Comparison of ENCODE assay signal across 10 cellular contexts in the genomic region with DNA sequence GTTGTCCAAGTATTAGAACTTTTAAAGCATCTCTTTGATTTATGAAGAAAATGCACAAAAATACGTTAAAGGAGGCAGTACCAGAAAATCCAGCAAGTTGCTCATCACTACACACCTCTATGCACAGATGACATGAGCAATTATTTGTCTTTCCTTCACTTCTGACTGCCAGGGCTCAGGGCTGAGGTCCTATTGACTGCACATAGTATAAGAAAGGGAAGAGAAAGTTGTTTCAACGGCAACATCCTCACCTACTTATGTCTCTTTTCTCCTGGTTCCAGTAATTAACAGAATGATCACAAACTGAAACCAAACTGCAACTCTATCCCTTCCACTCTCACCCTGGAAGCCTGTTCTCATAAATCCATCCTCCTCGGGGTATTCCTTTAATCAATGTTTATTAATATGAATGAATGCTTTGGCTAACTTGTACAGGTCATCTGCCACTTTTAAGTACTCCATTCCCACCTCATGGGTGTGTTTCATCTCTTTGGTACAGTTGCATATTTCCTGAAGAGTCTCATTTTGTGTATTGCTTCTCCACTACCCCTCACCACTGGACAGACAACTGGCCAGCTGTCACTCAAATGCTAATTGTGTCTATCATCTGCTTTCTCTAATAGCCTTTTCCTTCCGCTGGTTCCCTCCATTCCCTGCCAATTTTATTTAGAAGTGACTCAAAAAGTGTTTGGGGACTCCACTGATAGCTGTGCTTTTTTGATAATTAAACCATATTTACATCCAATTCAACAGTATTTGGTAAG. TPM values are rescaled to one million over a fixed set of nuclear protein-coding genes. Genes with fewer than 3 reads are reported as not detected.
DNase-seq lines count a peak whose midpoint lies in the region; ATAC-seq, FAIRE-seq and TF ChIP-seq lines count a peak whose summit lies in the region.
"Had no signal": no experiment of that assay in that cellular context is flagged by ENCODE, and none has a peak within 500 bp of the region (broad histone marks: within the 10 kb centered on the region; RNA-seq: fewer than 3 reads in every experiment).

No MANE protein-coding gene starts in this region.

- H3K9me3 ChIP-seq in AG04450 (ENCODE audit: control insufficient read depth, insufficient read depth, low read length) (no peaks in the 10 kb centered on the region), IMR-90 (ENCODE audit: control insufficient read depth, insufficient read depth, low read length) (no peaks in the 10 kb centered on the region), neural progenitor cell (ENCODE audit: low read depth) (no peaks in the 10 kb centered on the region)

- peaks cover 21 to 33% of the 10 kb centered on the region in 2 experiments for H3K79me1 ChIP-seq in IMR-90 (ENCODE audit: low read depth in 1 of 2, low read length in 2 of 2)

- H3K4me1 ChIP-seq in IMR-90 (ENCODE audit: control insufficient read depth, insufficient read depth, low read length) (peaks cover 27% of the 10 kb centered on the region), neural progenitor cell (no peaks in the 10 kb centered on the region)

- peak overlapping the region; percentile 35; the same call in 1 of the 2 replicates for H3K9ac ChIP-seq in IMR-90 (ENCODE audit: low read depth, low read length)
- H3K9ac ChIP-seq in neural progenitor cell: no peak overlapping the region

- H4K20me1 ChIP-seq in IMR-90 (ENCODE audit: insufficient read depth, low read length) (no peaks in the 10 kb centered on the region), neural progenitor cell (ENCODE audit: low read depth) (no peaks in the 10 kb centered on the region)

- H3K36me3 Mint-ChIP-seq in dendritic cell treated with granulocyte-macrophage colony-stimulating factor and Interleukin-4, amounts not matched to agents 40 ng/mL and 50 ng/mL, for 4 days (ENCODE audit: low read depth): no peaks in the 10 kb centered on the region
- H3K36me3 Mint-ChIP-seq in neural progenitor cell: peaks cover 2% of the 10 kb centered on the region

- peak overlapping the region; percentile 24 for H3K4me3 Mint-ChIP-seq in dendritic cell treated with granulocyte-macrophage colony-stimulating factor and Interleukin-4, amounts not matched to agents 40 ng/mL and 50 ng/mL, for 4 days
- no peak overlapping the region for H3K4me3 Mint-ChIP-seq in neural progenitor cell

- in situ Hi-C loops in IMR-90 (cut with MboI; ENCODE audit: low sequenced_read_pairs): no loop called here

- no peaks in the 10 kb centered on the region for H3F3A ChIP-seq in neural progenitor cell (ENCODE audit: low read depth)

- H2BK20ac ChIP-seq in IMR-90 (ENCODE audit: low read depth, low read length): peak overlapping the region; percentile 46; the same call in 1 of the 2 replicates

- CTCF ChIA-PET in AG04450 (lab: Charles Lee): interaction anchor here (1.9 kb wide), 1 partner anchor 36 kb away, joined by 4 read pairs; no protein-coding TSS in a partner anchor
- CTCF ChIA-PET in IMR-90 (lab: Yijun Ruan, JAX): no interaction called here

- no peaks in the 10 kb centered on the region for H3K79me2 ChIP-seq in neural progenitor cell (ENCODE audit: low read depth)

- no peaks in the 10 kb centered on the region for H3K27me3 Mint-ChIP-seq in dendritic cell treated with granulocyte-macrophage colony-stimulating factor and Interleukin-4, amounts not matched to agents 40 ng/mL and 50 ng/mL, for 4 days
- H3K27me3 Mint-ChIP-seq in neural progenitor cell (ENCODE audit: insufficient read depth, low read depth): no peaks in the 10 kb centered on the region

- peak overlapping the region; percentile 28 for H2BK5ac ChIP-seq in IMR-90 (ENCODE audit: low read depth, low read length, poor library complexity, severe bottlenecking)

- no TSS peak for BruUV-seq in IMR-90 (replicated peaks; lab: Mats Ljungman, UMichigan)

- H3K4ac ChIP-seq in IMR-90 (ENCODE audit: low read depth, low read length): peak overlapping the region; percentile 42

- POLR2A ChIA-PET in AG04450 (lab: Yijun Ruan, JAX) (no interaction called here), IMR-90 (lab: Charles Lee; ENCODE audit: unreplicated experiment) (no interaction called here)

- dilution Hi-C loops in IMR-90 (cut with HindIII; ENCODE audit: low sequenced_read_pairs, unreplicated experiment): no loop called here

- peak overlapping the region; percentile 33 for H3K4me3 ChIP-seq in AG04450 (ENCODE audit: low read depth, low read length)
- peak overlapping the region; percentile 27; the same call in 1 of the 2 replicates for H3K4me3 ChIP-seq in IMR-90 (ENCODE audit: insufficient read depth, low read depth, low read length)
- H3K4me3 ChIP-seq in neural progenitor cell: no peak overlapping the region

- H4K91ac ChIP-seq in IMR-90 (ENCODE audit: insufficient read depth, low read depth, low read length): no peak overlapping the region

- H3K18ac ChIP-seq in IMR-90 (ENCODE audit: low read depth, low read length): peak overlapping the region; percentile 90

- H3K36me3 ChIP-seq in IMR-90 (ENCODE audit: control insufficient read depth, insufficient read depth, low read length) (no peaks in the 10 kb centered on the region), neural progenitor cell (no peaks in the 10 kb centered on the region)

- H3K56ac ChIP-seq in IMR-90 (ENCODE audit: extremely low read depth, insufficient read depth, low read length): no peak overlapping the region

- DNase-seq in AG04450 (ENCODE audit: low read depth, low spot score): no peak
- DNase-seq in GM19239 (ENCODE audit: insufficient read length, low spot score): no peak
- DNase-seq in IMR-90: no peak
- no peak for DNase-seq in stimulated activated CD4-positive, alpha-beta T cell treated with anti-CD3 and anti-CD28 coated beads, Interleukin-4, amount 100 ng/mL, for 4 hours
- DNase-seq in NCI-H1436 (lab: John Stamatoyannopoulos, UW): no peak
- no peak for DNase-seq in neural progenitor cell (ENCODE audit: low spot score)
- DNase-seq in posterior vena cava (ENCODE audit: low spot score): no peak
- DNase-seq: DMS53, hypothalamus had no signal

- peak overlapping the region; percentile 67 for H4K5ac ChIP-seq in IMR-90 (ENCODE audit: low read depth, low read length)

- H3K4me1 Mint-ChIP-seq in dendritic cell treated with granulocyte-macrophage colony-stimulating factor and Interleukin-4, amounts not matched to agents 40 ng/mL and 50 ng/mL, for 4 days (ENCODE audit: low read depth): peaks cover 79% of the 10 kb centered on the region
- H3K4me1 Mint-ChIP-seq in neural progenitor cell: peaks cover 2% of the 10 kb centered on the region

- TF ChIP-seq POLR2A in IMR-90 (IDR thresholded peaks at IDR 0.05; ENCODE audit: low read depth, low read length): no peak

- WGBS in IMR-90 (ENCODE audit: extremely low coverage in 2 of 2, insufficient read length in 1 of 2), 2 experiments: no CpG with 5 or more reads among the region's 4 CpGs

- no peak for ATAC-seq in IMR-90 (ENCODE audit: low read depth)

- no peak overlapping the region for H2AK5ac ChIP-seq in IMR-90 (ENCODE audit: low read depth, low read length)

- peak overlapping the region; percentile 83 for H3K14ac ChIP-seq in IMR-90 (replicated peaks; ENCODE audit: low read depth, low read length)

- H2BK15ac ChIP-seq in IMR-90 (ENCODE audit: low read depth, low read length): peak overlapping the region; percentile 30; the same call in 1 of the 3 replicates

- H3K27me3 ChIP-seq in AG04450 (ENCODE audit: control insufficient read depth, insufficient read depth, low read length): no peaks in the 10 kb centered on the region
- no peaks in the 10 kb centered on the region for H3K27me3 ChIP-seq in IMR-90 (ENCODE audit: control insufficient read depth, insufficient read depth, low read length)
- no peaks in the 10 kb centered on the region for H3K27me3 ChIP-seq in neural progenitor cell

- peak; percentile 42 for FAIRE-seq in GM19239 (lab: Jason Lieb, UNC)

- H3K4me2 ChIP-seq in IMR-90 (ENCODE audit: low read depth, low read length) (peak overlapping the region; percentile 97), neural progenitor cell (no peak overlapping the region)

- H3K9me1 ChIP-seq in IMR-90 (ENCODE audit: insufficient read depth, low read length): peaks cover 7% of the 10 kb centered on the region

- no peak overlapping the region for H2AK9ac ChIP-seq in IMR-90 (replicated peaks; ENCODE audit: low read depth, low read length, poor library complexity)

- intact Hi-C loops in IMR-90 (cut with micrococcal nuclease) (loop anchor here (5.0 kb wide), 1 partner anchor 33 kb away; no protein-coding TSS in a partner anchor), posterior vena cava (cut with DNase I) (no loop called here)
- intact Hi-C loops in dendritic cell treated with granulocyte-macrophage colony-stimulating factor and Interleukin-4, amounts not matched to agents 40 ng/mL and 50 ng/mL, for 4 days (cut with micrococcal nuclease): loop anchor here (5.0 kb wide), 2 partner anchors 32 to 33 kb away; a partner anchor contains a TSS

- H2AFZ ChIP-seq in IMR-90 (replicated peaks; ENCODE audit: low read length, poor library complexity): no peak overlapping the region
- H2AFZ ChIP-seq in neural progenitor cell (replicated peaks): no peak overlapping the region

- H3K23ac ChIP-seq in IMR-90 (ENCODE audit: low read depth, low read length): peak overlapping the region; percentile 62

- no peak for TF ChIP-seq RAD21 in IMR-90 (IDR thresholded peaks at IDR 0.05; ENCODE audit: low read length)

- no peak overlapping the region for H3K27ac Mint-ChIP-seq in dendritic cell treated with granulocyte-macrophage colony-stimulating factor and Interleukin-4, amounts not matched to agents 40 ng/mL and 50 ng/mL, for 4 days
- no peak overlapping the region for H3K27ac Mint-ChIP-seq in neural progenitor cell

- no peaks in the 10 kb centered on the region for H3K9me3 Mint-ChIP-seq in dendritic cell treated with granulocyte-macrophage colony-stimulating factor and Interleukin-4, amounts not matched to agents 40 ng/mL and 50 ng/mL, for 4 days
- H3K9me3 Mint-ChIP-seq in neural progenitor cell: no peaks in the 10 kb centered on the region

- peak overlapping the region; percentile 58; the same call in 1 of the 2 replicates for H2BK120ac ChIP-seq in IMR-90 (ENCODE audit: low read depth, low read length)

- peak overlapping the region in 1 of 2 experiments; percentile 59; a peak in 2 of 4 replicates for H4K8ac ChIP-seq in IMR-90 (ENCODE audit: low read depth in 2 of 2, low read length in 2 of 2)

- H3K27ac ChIP-seq in AG04450 (ENCODE audit: low read depth, low read length) (no peak overlapping the region), IMR-90 (ENCODE audit: insufficient read depth, low read length) (peak overlapping the region; percentile 44; the same call in 1 of the 2 replicates), neural progenitor cell (no peak overlapping the region)

- TF ChIP-seq CTCF in AG04450 (IDR thresholded peaks at IDR 0.05; ENCODE audit: low read depth, low read length): no peak
- TF ChIP-seq CTCF in IMR-90 (conservative IDR thresholded peaks at IDR 0.05; ENCODE audit: low read depth, low read length): no peak
- TF ChIP-seq CTCF in neural progenitor cell (IDR thresholded peaks at IDR 0.05): no peak

RNA-seq across cellular contexts. Expression of a gene that starts 34.5 kb away (rescaled TPM):
- 26.2 and 34.8 TPM in 2 replicates for polyA plus RNA-seq in AG04450 (2011; rRNA removed)
- polyA minus RNA-seq in AG04450 (2011; rRNA and poly(A)+ RNA removed): 11.7 and 16.9 TPM in 2 replicates
- total RNA-seq in IMR-90 (2012; rRNA removed): 4.8 and 8.6 TPM in 2 replicates
- polyA plus RNA-seq in IMR-90 (2012; rRNA removed): 12.1 and 13.7 TPM in 2 replicates
- 2.6 and 9.4 TPM in 2 replicates for polyA plus RNA-seq in IMR-90 (2012; cell fraction: cytosol; rRNA removed)
- 1.7 and 10.6 TPM in 2 replicates for polyA plus RNA-seq in IMR-90 (2012; cell fraction: nucleus; rRNA removed; ENCODE audit: low replicate concordance)
- 2.3 and 3.6 TPM in 2 replicates for total RNA-seq in neural progenitor cell (ENCODE audit: low replicate concordance)
- total RNA-seq in posterior vena cava: 10 to 100 TPM; 40.6 to 59.3 TPM

RNA-seq across cellular contexts. Expression of a gene that starts 58.4 kb away (rescaled TPM):
- polyA plus RNA-seq in AG04450 (2011; rRNA removed): 84.6 and 119 TPM in 2 replicates
- polyA minus RNA-seq in AG04450 (2011; rRNA and poly(A)+ RNA removed): 33.7 and 43.7 TPM in 2 replicates
- 36.7 and 89.2 TPM in 2 replicates for total RNA-seq in IMR-90 (2012; rRNA removed)
- 25.6 and 36.5 TPM in 2 replicates for polyA plus RNA-seq in IMR-90 (2012; rRNA removed)
- 3.2 and 5.1 TPM in 2 replicates for polyA plus RNA-seq in IMR-90 (2012; cell fraction: cytosol; rRNA removed)
- 0.64 and 10.2 TPM in 2 replicates for polyA plus RNA-seq in IMR-90 (2012; cell fraction: nucleus; rRNA removed; ENCODE audit: low replicate concordance)
- total RNA-seq in neural progenitor cell (ENCODE audit: low replicate concordance): 113 and 192 TPM in 2 replicates
- total RNA-seq in posterior vena cava: 10 to 100 TPM; 68.9 to 69.9 TPM

Comparison
In these comparisons a context has a peak if more than half of its experiments do, and no peak if none do; other contexts are left out.
1. intact Hi-C loops: an anchor here in IMR-90 (5.0 kb wide) and dendritic cell treated with granulocyte-macrophage colony-stimulating factor and Interleukin-4, amounts not matched to agents 40 ng/mL and 50 ng/mL, for 4 days (5.0 kb wide); none called in posterior vena cava.